Comparison of ENCODE assay signal across 9 cellular contexts in genomic region chr15:78565951-78566774, GRCh38. TPM values are rescaled to one million over a fixed set of nuclear protein-coding genes. Genes with fewer than 3 reads are reported as not detected.
DNase-seq lines count a peak whose midpoint lies in the region; ATAC-seq and TF ChIP-seq lines count a peak whose summit lies in the region.
"Had no signal": no experiment of that assay in that cellular context is flagged by ENCODE, and none has a peak within 500 bp of the region (broad histone marks: within the 10 kb centered on the region; RNA-seq: fewer than 3 reads in every experiment).

No MANE protein-coding gene starts in this region.

- DNase-seq in AG08396 (ENCODE audit: low spot score) (peak; percentile 51), SK-N-SH (peak; percentile 58), esophagus muscularis mucosa (ENCODE audit: extremely low spot score) (no peak), ovary (no peak), NCI-H446 treated with DMSO at 0.1 percent for 48 hours (lab: John Stamatoyannopoulos, UW) (no peak), NCI-H2196 treated with DMSO at 0.1 percent for 48 hours (lab: John Stamatoyannopoulos, UW; ENCODE audit: unreplicated experiment) (no peak)

- no peaks in the 10 kb centered on the region for H3K9me2 ChIP-seq in SK-N-SH

- H3K9ac ChIP-seq in SK-N-SH, result peak overlapping the region; percentile 62

- POLR2A ChIA-PET in SK-N-SH (lab: Yijun Ruan, JAX), result interaction anchor here (0.7 to 2.2 kb wide), 10 partner anchors 13 to 267 kb away, joined by 3 to 17 read pairs (median 4); partner anchors contain the start of genes CHRNA3, IREB2, PSMA4 and SKIC8

- H3K27me3 ChIP-seq in SK-N-SH (ENCODE audit: insufficient read depth), result no peaks in the 10 kb centered on the region
- H3K27me3 ChIP-seq in esophagus muscularis mucosa, result peaks cover 0 to 10% (median 0%) of the 10 kb centered on the region in 4 donors
- H3K27me3 ChIP-seq in ovary, result no peaks in the 10 kb centered on the region

- peaks cover 19% of the 10 kb centered on the region; the same call in 1 of the 2 replicates for H3K79me2 ChIP-seq in SK-N-SH (ENCODE audit: insufficient read depth)

- TF ChIP-seq CTCF in GM12872 (IDR thresholded peaks at IDR 0.05; ENCODE audit: insufficient read depth, low read depth, low read length), result peak; percentile 14; the same call in 1 of the 3 replicates
- peak; percentile 52 for TF ChIP-seq CTCF in SK-N-SH (IDR thresholded peaks at IDR 0.05)
- TF ChIP-seq CTCF in esophagus muscularis mucosa (IDR thresholded peaks at IDR 0.05), result peak in 1 of 3 experiments; percentile 22
- TF ChIP-seq CTCF in ovary (IDR thresholded peaks at IDR 0.05), result no peak

- no peak for TF ChIP-seq EP300 in SK-N-SH (IDR thresholded peaks at IDR 0.05; ENCODE audit: borderline replicate concordance in 1 of 2, low read depth in 1 of 2, low read length in 1 of 2)
- TF ChIP-seq EP300 in esophagus muscularis mucosa (IDR thresholded peaks at IDR 0.05), result no peak
- no peak for TF ChIP-seq EP300 in ovary (IDR thresholded peaks at IDR 0.05)

- no peak for TF ChIP-seq RAD21 in SK-N-SH (IDR thresholded peaks at IDR 0.05; ENCODE audit: low read length)

- peak; percentile 10 for ATAC-seq in HG03159 (IDR thresholded peaks at IDR 0.05; ENCODE audit: unreplicated experiment)

- TF ChIP-seq POLR2A in esophagus muscularis mucosa (IDR thresholded peaks at IDR 0.05; ENCODE audit: low read depth) (no peak), ovary (IDR thresholded peaks at IDR 0.05) (no peak)

- H3K36me3 ChIP-seq in SK-N-SH (replicated peaks in 1 of 2; ENCODE audit: control insufficient read depth in 1 of 2, insufficient read depth in 2 of 2, low read length in 1 of 2) (no peaks in the 10 kb centered on the region), esophagus muscularis mucosa (no peaks in the 10 kb centered on the region), ovary (no peaks in the 10 kb centered on the region)

- CTCF ChIA-PET in SK-N-SH (lab: Yijun Ruan, JAX), result interaction anchor here (0.6 to 3.4 kb wide), 11 partner anchors 14 to 258 kb away, joined by 3 to 12 read pairs (median 4); partner anchors contain the start of gene PSMA4

- no peaks in the 10 kb centered on the region for H4K20me1 ChIP-seq in SK-N-SH (ENCODE audit: insufficient read depth)

- H3K9me3 ChIP-seq in SK-N-SH (no peaks in the 10 kb centered on the region), esophagus muscularis mucosa (no peaks in the 10 kb centered on the region), ovary (no peaks in the 10 kb centered on the region)

- H3F3A ChIP-seq in SK-N-SH (replicated peaks; ENCODE audit: insufficient read depth), result peaks cover 9% of the 10 kb centered on the region

- H3K4me3 ChIP-seq in SK-N-SH (ENCODE audit: low read depth in 2 of 2, low read length in 1 of 2) (peak overlapping the region; percentile 73 to 80), esophagus muscularis mucosa (peak overlapping the region; percentile 61 to 75 (median 69)), ovary (peak overlapping the region; percentile 42)

- intact Hi-C loops in esophagus muscularis mucosa (cut with DNase I) (no loop called here), ovary (cut with DNase I) (no loop called here)

- H3K4me1 ChIP-seq in SK-N-SH (ENCODE audit: control insufficient read depth in 1 of 2, insufficient read depth in 2 of 2, low read depth in 1 of 2, low read length in 1 of 2) (peaks cover 0 to 15% of the 10 kb centered on the region in 2 experiments; a peak in 2 of 4 replicates), esophagus muscularis mucosa (peaks cover 5 to 18% (median 17%) of the 10 kb centered on the region in 4 donors), ovary (ENCODE audit: insufficient read depth) (peaks cover 2% of the 10 kb centered on the region)

- 3% methylated on average over 19 of the region's 19 CpGs for WGBS in SK-N-SH (ENCODE audit: low lambda C conversion rate)
- WGBS in esophagus muscularis mucosa, result 3% methylated on average over 19 of the region's 19 CpGs
- WGBS in ovary, 3 donors, result 1 to 3% (median 1%) methylated on average over 19 of the region's 19 CpGs

- peak overlapping the region; percentile 91 for H3K4me2 ChIP-seq in SK-N-SH

- H3K27ac ChIP-seq in SK-N-SH (ENCODE audit: low read depth in 2 of 2, low read length in 1 of 2) (peak overlapping the region; percentile 48 to 90), esophagus muscularis mucosa (replicated peaks in 1 of 4) (peak overlapping the region; percentile 63 to 74 (median 68)), ovary (peak overlapping the region in 1 of 2 donors; percentile 47)

- H2AFZ ChIP-seq in SK-N-SH (ENCODE audit: low read depth), result peak overlapping the region; percentile 84

TF ChIP-seq in SK-N-SH, 30 proteins besides CTCF, POLR2A, EP300 and RAD21:
- TF ChIP-seq TAF1 (IDR thresholded peaks at IDR 0.05; ENCODE audit: borderline replicate concordance, low read depth, low read length), result peak; percentile 8; the same call in 1 of the 2 replicates
- no peak for TF ChIP-seq CHD2 (IDR thresholded peaks at IDR 0.05; ENCODE audit: low read length, partially characterized antibody)

RNA-seq across cellular contexts. Expression of gene CHRNA5, which starts 0.8 kb away (rescaled TPM):
- polyA plus RNA-seq in SK-N-SH (2012; rRNA removed) (5.3 and 5.5 TPM in 2 replicates), ovary (1 to 10 TPM in 1 of 2 donors, under 1 TPM in 1; 0.74 to 1.6 TPM)
- polyA plus RNA-seq in SK-N-SH (2012; cell fraction: cytosol; rRNA removed), result 8.4 and 10.5 TPM in 2 replicates
- 0.88 and 2.0 TPM in 2 replicates for polyA plus RNA-seq in SK-N-SH (2012; cell fraction: nucleus; rRNA removed)
- total RNA-seq in esophagus muscularis mucosa (1 to 10 TPM in 1 of 4 donors, under 1 TPM in 3; 0.80 to 1.2 (median 0.98) TPM), ovary (1 to 10 TPM in 3 of 7 donors, under 1 TPM in 4; 0.42 to 2.2 (median 0.72) TPM)

RNA-seq across cellular contexts. Expression of gene PSMA4, which starts 25.9 kb away (rescaled TPM):
- 212 and 251 TPM in 2 replicates for polyA plus RNA-seq in SK-N-SH (2012; rRNA removed)
- polyA plus RNA-seq in SK-N-SH (2012; cell fraction: cytosol; rRNA removed), result 298 and 384 TPM in 2 replicates
- 69.9 and 146 TPM in 2 replicates for polyA plus RNA-seq in SK-N-SH (2012; cell fraction: nucleus; rRNA removed)
- total RNA-seq in esophagus muscularis mucosa, result 100 to 1,000 TPM; 103 to 135 (median 117) TPM
- total RNA-seq in ovary, result 100 to 1,000 TPM in 5 of 7 donors, 10 to 100 TPM in 2; 75.4 to 123 (median 106) TPM
- polyA plus RNA-seq in ovary, result 100 to 1,000 TPM; 118 to 125 TPM

RNA-seq across cellular contexts. Expression of gene CHRNA3, which starts 54.6 kb away (rescaled TPM):
- 2.3 and 6.3 TPM in 2 replicates for polyA plus RNA-seq in SK-N-SH (2012; rRNA removed)
- polyA plus RNA-seq in SK-N-SH (2012; cell fraction: cytosol; rRNA removed), result 3.7 and 6.1 TPM in 2 replicates
- 6.8 and 9.9 TPM in 2 replicates for polyA plus RNA-seq in SK-N-SH (2012; cell fraction: nucleus; rRNA removed)
- 1 to 10 TPM; 1.9 to 3.5 (median 3.1) TPM for total RNA-seq in esophagus muscularis mucosa
- not detected for total RNA-seq in ovary
- under 1 TPM; 0.22 to 0.27 TPM for polyA plus RNA-seq in ovary
- total RNA-seq: T-helper 2 cell treated with Interferon-gamma antibody and Interleukin-4, amounts not matched to agents 100 ng/mL and 5 ng/mL, for 36 hours had no signal

RNA-seq across cellular contexts. Expression of gene HYKK, which starts 58.8 kb away (rescaled TPM):
- polyA plus RNA-seq in SK-N-SH (2012; rRNA removed), result 2.2 and 2.8 TPM in 2 replicates
- 2.8 TPM in 2 replicates for polyA plus RNA-seq in SK-N-SH (2012; cell fraction: cytosol; rRNA removed)
- 1.7 and 2.8 TPM in 2 replicates for polyA plus RNA-seq in SK-N-SH (2012; cell fraction: nucleus; rRNA removed)
- 1 to 10 TPM; 5.8 to 8.6 (median 7.6) TPM for total RNA-seq in esophagus muscularis mucosa
- total RNA-seq in ovary, result 10 to 100 TPM in 1 of 7 donors, 1 to 10 TPM in 6; 4.0 to 10.8 (median 8.7) TPM
- polyA plus RNA-seq in ovary, result 1 to 10 TPM; 6.7 to 9.4 TPM

Comparison
In these comparisons a context has a peak if more than half of its experiments do, and no peak if none do; other contexts are left out.
1. DNase-seq: peak in AG08396 (single experiment) and SK-N-SH (single experiment); none in esophagus muscularis mucosa (single experiment), ovary (0 of 5), NCI-H446 treated with DMSO at 0.1 percent for 48 hours (single experiment) and NCI-H2196 treated with DMSO at 0.1 percent for 48 hours (single experiment).
2. CTCF ChIP-seq: peak in GM12872 (single experiment) and SK-N-SH (single experiment); none in ovary (0 of 3).
3. Peak in every context shown above with its lines, with median percentiles within 50 percentile points of each other: H3K4me3 ChIP-seq.